8 cellular contexts compared by ENCODE assay signal in genomic region chr1:240149488-240150094, GRCh38. TPM values are rescaled to one million over a fixed set of nuclear protein-coding genes. Genes with fewer than 3 reads are reported as not detected.
DNase-seq lines count a peak whose midpoint lies in the region; ATAC-seq and TF ChIP-seq lines count a peak whose summit lies in the region.

No MANE protein-coding gene starts in this region.

- no peaks in the 10 kb centered on the region for H3K27me3 Mint-ChIP-seq in CD4-positive, alpha-beta T cell
- H3K27me3 Mint-ChIP-seq in effector memory CD8-positive, alpha-beta T cell = no peaks in the 10 kb centered on the region

- no peak for ATAC-seq in CD4-positive, alpha-beta T cell (ENCODE audit: poor library complexity)
- ATAC-seq in GM19452 (IDR thresholded peaks at IDR 0.05; ENCODE audit: unreplicated experiment) = peak; percentile 55
- ATAC-seq in effector memory CD8-positive, alpha-beta T cell (replicated peaks) = no peak

- H3K9me3 ChIP-seq in CD4-positive, alpha-beta T cell (ENCODE audit: control insufficient read depth, low read length) = no peaks in the 10 kb centered on the region

- POLR2A ChIA-PET in CD4-positive, alpha-beta T cell (lab: Charles Lee) = no interaction called here

- no peak for DNase-seq in CD4-positive, alpha-beta T cell
- peak; percentile 44 to 82 (median 45) for DNase-seq in NCI-H1417 (lab: John Stamatoyannopoulos, UW)
- peak; percentile 35 for DNase-seq in amniotic epithelial cell (ENCODE audit: low read depth)
- peak; percentile 52 for DNase-seq in kidney tubule cell (ENCODE audit: low spot score)
- no peak for DNase-seq in activated naive CD4-positive, alpha-beta T cell treated with Interleukin-2 at 50 U/mL for 16 hours
- DNase-seq in ureter (ENCODE audit: low spot score) = no peak
- DNase-seq in effector memory CD8-positive, alpha-beta T cell = no peak

- H3K4me3 Mint-ChIP-seq in CD4-positive, alpha-beta T cell = no peak overlapping the region
- H3K4me3 Mint-ChIP-seq in effector memory CD8-positive, alpha-beta T cell = no peak overlapping the region

- CTCF ChIA-PET in CD4-positive, alpha-beta T cell (lab: Charles Lee) = no interaction called here

- H3K27ac Mint-ChIP-seq in CD4-positive, alpha-beta T cell = no peak overlapping the region
- no peak overlapping the region for H3K27ac Mint-ChIP-seq in effector memory CD8-positive, alpha-beta T cell

- H3K9me3 Mint-ChIP-seq in CD4-positive, alpha-beta T cell = no peaks in the 10 kb centered on the region
- peaks cover 0 to 8% of the 10 kb centered on the region in 2 donors for H3K9me3 Mint-ChIP-seq in effector memory CD8-positive, alpha-beta T cell

- no peak overlapping the region for H3K27ac ChIP-seq in CD4-positive, alpha-beta T cell (ENCODE audit: low read depth, low read length)

- H3K36me3 Mint-ChIP-seq in CD4-positive, alpha-beta T cell (ENCODE audit: low read depth) = no peaks in the 10 kb centered on the region
- no peaks in the 10 kb centered on the region for H3K36me3 Mint-ChIP-seq in effector memory CD8-positive, alpha-beta T cell (ENCODE audit: insufficient read depth)

- H3K27me3 ChIP-seq in CD4-positive, alpha-beta T cell (ENCODE audit: control insufficient read depth, insufficient read depth, low read length) = no peaks in the 10 kb centered on the region

- no peaks in the 10 kb centered on the region for H3K4me1 Mint-ChIP-seq in CD4-positive, alpha-beta T cell (ENCODE audit: low read depth)
- H3K4me1 Mint-ChIP-seq in effector memory CD8-positive, alpha-beta T cell (ENCODE audit: low read depth in 2 of 2) = no peaks in the 10 kb centered on the region

- TF ChIP-seq CTCF in CD4-positive, alpha-beta T cell (IDR thresholded peaks at IDR 0.05) = peak; percentile 59

- intact Hi-C loops in CD4-positive, alpha-beta T cell (cut with DNase I, micrococcal nuclease) = no loop called here

RNA-seq across cellular contexts. Expression of gene FMN2, which starts 57.9 kb away (rescaled TPM):
- not detected for total RNA-seq in CD4-positive, alpha-beta T cell
- total RNA-seq in ureter = 0.49 TPM

Comparison
In these comparisons a context has a peak if more than half of its experiments do, and no peak if none do; other contexts are left out.
1. DNase-seq: peak in NCI-H1417 (3 of 3), amniotic epithelial cell (single experiment) and kidney tubule cell (single experiment); none in CD4-positive, alpha-beta T cell (0 of 10), activated naive CD4-positive, alpha-beta T cell treated with Interleukin-2 at 50 U/mL for 16 hours (single experiment), ureter (single experiment) and effector memory CD8-positive, alpha-beta T cell (0 of 3).